Comparison of ENCODE assay signal across 9 cellular contexts in the genomic region with DNA sequence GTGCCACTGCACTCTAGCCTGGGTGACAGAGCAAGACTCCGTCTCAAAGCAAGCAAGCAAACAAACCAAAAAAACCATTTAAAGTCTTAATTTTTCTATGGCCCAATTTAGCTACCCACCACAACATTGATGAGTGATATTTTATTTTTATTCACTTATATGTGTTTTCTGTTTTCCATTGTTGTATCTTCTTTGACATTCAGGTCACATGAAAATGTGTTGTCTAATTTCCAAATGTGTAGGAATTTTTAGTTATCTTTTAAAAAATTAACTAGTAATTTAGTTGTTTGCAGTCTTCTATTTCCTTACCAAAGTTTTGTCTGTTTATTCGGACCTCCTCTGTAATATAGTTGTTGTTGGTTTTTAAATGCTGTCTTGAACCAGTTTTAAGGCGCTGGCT. TPM values are rescaled to one million over a fixed set of nuclear protein-coding genes. Genes with fewer than 3 reads are reported as not detected.
"Had no signal": no experiment of that assay in that cellular context is flagged by ENCODE, and none has a peak within 500 bp of the region (broad histone marks: within the 10 kb centered on the region; RNA-seq: fewer than 3 reads in every experiment).

No MANE protein-coding gene starts in this region.

- H3K9me3 ChIP-seq: SK-N-SH had no signal

- H3K36me3 Mint-ChIP-seq: T-cell had no signal

- H3K9me3 Mint-ChIP-seq: T-cell had no signal

- H3K27me3 Mint-ChIP-seq: T-cell had no signal

- H3K9ac ChIP-seq: SK-N-SH had no signal

- H3K4me2 ChIP-seq: SK-N-SH had no signal

- H3K4me3 Mint-ChIP-seq: T-cell had no signal

- H3K9me2 ChIP-seq: SK-N-SH had no signal

- H3K27ac ChIP-seq: RWPE1 had no signal

- H3K27ac Mint-ChIP-seq: T-cell had no signal

- DNase-seq: NCI-H1436 treated with DMSO at 0.1 percent for 48 hours, NCI-H2171 had no signal

RNA-seq across cellular contexts. Expression of gene CCR4, which starts 4.5 kb away (rescaled TPM):
- total RNA-seq: HT-29, IMR-90, MCF 10A, OCI-LY7 had no signal
- polyA plus RNA-seq: IMR-90, SK-N-SH had no signal
